1 cellular context compared by ENCODE assay signal in the genomic region with DNA sequence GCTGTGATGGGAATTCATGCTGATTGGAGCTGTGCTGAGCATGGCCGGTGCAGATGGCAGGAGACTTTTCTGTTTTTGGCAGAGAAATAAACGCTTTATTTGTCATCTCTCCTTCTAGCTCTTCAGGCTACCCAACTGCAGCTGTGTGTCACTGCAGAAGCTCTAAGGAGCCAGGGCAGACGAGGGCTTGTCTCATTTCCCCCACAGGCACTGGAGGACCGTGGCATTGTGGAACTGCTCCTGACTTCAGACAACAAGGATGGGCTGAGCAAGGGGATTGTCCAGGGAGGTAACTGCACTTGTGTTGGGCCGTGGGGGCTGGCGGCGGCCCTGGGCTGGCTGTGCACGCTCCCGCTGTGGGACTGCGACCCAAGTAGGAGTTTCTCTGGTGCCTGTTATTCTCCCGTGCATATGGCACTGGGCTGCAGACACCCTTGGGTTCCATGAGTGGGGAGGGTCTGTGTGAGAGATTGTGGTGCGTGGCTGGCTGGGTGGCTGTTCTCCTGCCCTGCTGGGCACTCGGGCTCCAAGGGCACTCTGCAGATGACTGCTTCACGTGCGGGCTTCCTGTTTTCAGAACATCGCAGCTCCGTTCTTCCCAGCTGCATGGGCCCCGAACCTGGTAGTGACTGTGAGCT.
TF ChIP-seq lines count a peak whose summit lies in the region.

No MANE protein-coding gene starts in this region.

TF ChIP-seq in H1, 55 proteins besides CTCF, POLR2A, EP300 and RAD21:
- TF ChIP-seq GTF2F1 (IDR thresholded peaks at IDR 0.05; ENCODE audit: borderline replicate concordance, low read depth, low read length): no peak
- TF ChIP-seq MAFK (IDR thresholded peaks at IDR 0.05; ENCODE audit: low read depth, low read length): no peak
- no peak for TF ChIP-seq TBP (IDR thresholded peaks at IDR 0.05; ENCODE audit: low read depth, low read length)
